8 cellular contexts compared by ENCODE assay signal in the genomic region with DNA sequence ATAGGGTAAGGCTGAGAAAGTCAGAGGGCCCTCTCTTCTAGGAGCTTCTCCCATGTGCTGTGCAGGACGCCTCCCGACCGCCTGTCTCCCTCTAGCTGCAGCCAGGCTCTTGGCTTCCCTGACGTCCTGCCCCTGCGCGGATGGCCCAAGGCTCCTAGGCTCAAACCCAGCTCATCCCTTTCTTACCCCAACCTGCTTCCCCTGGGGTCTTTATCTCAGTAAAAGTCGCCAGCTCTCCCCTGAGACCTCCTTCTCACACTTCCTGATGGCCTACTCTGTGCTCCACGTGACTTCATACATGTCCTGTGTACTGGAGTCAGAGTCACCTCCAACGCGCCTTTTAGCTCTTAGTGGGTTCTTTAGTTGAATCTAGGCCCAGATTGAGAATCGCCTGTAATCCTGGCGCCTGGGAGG. TPM values are rescaled to one million over a fixed set of nuclear protein-coding genes. Genes with fewer than 3 reads are reported as not detected.
A peak's percentile ranks its signal among the peaks of the same experiment; 100 is the strongest.
DNase-seq lines count a peak whose midpoint lies in the region; ATAC-seq and TF ChIP-seq lines count a peak whose summit lies in the region.

No MANE protein-coding gene starts in this region.

- H3K36me3 ChIP-seq in SJCRH30: no peaks in the 10 kb centered on the region
- no peaks in the 10 kb centered on the region for H3K36me3 ChIP-seq in cardiac muscle cell

- intact Hi-C loops in Right ventricle myocardium inferior (cut with DNase I): loop anchor here (1.0 kb wide), 2 partner anchors 23 to 36 kb away; a partner anchor contains a TSS
- intact Hi-C loops in cardiac septum (cut with DNase I): loop anchor here (1.0 to 2.0 kb wide), 2 partner anchors 23 to 49 kb away; a partner anchor contains a TSS
- intact Hi-C loops in posterior cingulate gyrus (cut with DNase I): loop anchor here (1.0 kb wide), 1 partner anchor 23 kb away; a partner anchor contains a TSS

- H3K4me1 Mint-ChIP-seq in IgD-negative memory B cell: peaks cover 9 to 21% (median 16%) of the 10 kb centered on the region in 3 donors

- no peaks in the 10 kb centered on the region for H3K4me1 ChIP-seq in SJCRH30
- H3K4me1 ChIP-seq in cardiac muscle cell (ENCODE audit: low read depth): peaks cover 16% of the 10 kb centered on the region

- peak; percentile 78 for TF ChIP-seq CTCF in cardiac muscle cell (IDR thresholded peaks at IDR 0.05; ENCODE audit: low read depth, low read length)

- H3K27ac ChIP-seq in SJCRH30 (no peak overlapping the region; the same call in 1 of the 2 replicates), cardiac muscle cell (peak overlapping the region; percentile 87)

- H3K4me3 ChIP-seq in SJCRH30: peak overlapping the region; percentile 80
- peak overlapping the region; percentile 48 for H3K4me3 ChIP-seq in cardiac muscle cell

- H3K9me3 Mint-ChIP-seq in IgD-negative memory B cell: no peaks in the 10 kb centered on the region
- H3K9me3 Mint-ChIP-seq in activated naive CD4-positive, alpha-beta T cell treated with anti-CD3 and anti-CD28 coated beads, Interleukin-2, amount 50 U/mL, for 72 hours: no peaks in the 10 kb centered on the region

- H3K27ac Mint-ChIP-seq in IgD-negative memory B cell: peak overlapping the region; percentile 96 to 99 (median 96)
- peak overlapping the region; percentile 96 to 99 for H3K27ac Mint-ChIP-seq in activated naive CD4-positive, alpha-beta T cell treated with anti-CD3 and anti-CD28 coated beads, Interleukin-2, amount 50 U/mL, for 72 hours

- no peaks in the 10 kb centered on the region for H3K9me3 ChIP-seq in SJCRH30 (replicated peaks)
- H3K9me3 ChIP-seq in cardiac muscle cell (ENCODE audit: low read depth): no peaks in the 10 kb centered on the region

- H3K27me3 ChIP-seq in SJCRH30: no peaks in the 10 kb centered on the region
- H3K27me3 ChIP-seq in cardiac muscle cell: no peaks in the 10 kb centered on the region

- ATAC-seq in Right ventricle myocardium inferior (peak; percentile 66), HG03378 (IDR thresholded peaks at IDR 0.05; ENCODE audit: unreplicated experiment) (no peak)
- ATAC-seq in activated naive CD4-positive, alpha-beta T cell treated with anti-CD3 and anti-CD28 coated beads, Interleukin-2, amount 50 U/mL, for 72 hours: peak; percentile 70 to 76

- H3K27me3 Mint-ChIP-seq in IgD-negative memory B cell: no peaks in the 10 kb centered on the region

- peak overlapping the region; percentile 94 to 100 (median 98) for H3K4me3 Mint-ChIP-seq in IgD-negative memory B cell

- H3K36me3 Mint-ChIP-seq in IgD-negative memory B cell: peaks cover 1% of the 10 kb centered on the region
- H3K36me3 Mint-ChIP-seq in activated naive CD4-positive, alpha-beta T cell treated with anti-CD3 and anti-CD28 coated beads, Interleukin-2, amount 50 U/mL, for 72 hours: peaks cover 35 to 36% of the 10 kb centered on the region in 2 donors

- DNase-seq in Right ventricle myocardium inferior (ENCODE audit: missing footprints) (peak; percentile 79), cardiac septum (ENCODE audit: low spot score) (no peak), SJCRH30 (peak; percentile 71 to 74), cardiac muscle cell (ENCODE audit: low read depth in 1 of 2, low spot score in 1 of 2) (peak; percentile 75 to 83), posterior cingulate gyrus (peak in 7 of 10 donors; percentile 19 to 94 (median 49))
- peak; percentile 63 to 77 for DNase-seq in activated naive CD4-positive, alpha-beta T cell treated with anti-CD3 and anti-CD28 coated beads, Interleukin-2, amount 50 U/mL, for 72 hours (ENCODE audit: low spot score in 2 of 2)

RNA-seq across cellular contexts. Expression of a gene that starts 1.1 kb away (rescaled TPM):
- total RNA-seq in Right ventricle myocardium inferior: 5.7 TPM
- 13.7 TPM for total RNA-seq in cardiac septum
- 14.8 TPM for polyA plus RNA-seq in IgD-negative memory B cell
- total RNA-seq in SJCRH30 (2014; rRNA removed; shearing (Covaris generic)): 11.2 and 12.0 TPM in 2 replicates
- 1 to 10 TPM; 4.5 to 8.2 TPM for total RNA-seq in activated naive CD4-positive, alpha-beta T cell treated with anti-CD3 and anti-CD28 coated beads, Interleukin-2, amount 50 U/mL, for 72 hours
- 16.2 and 17.7 TPM in 2 replicates for total RNA-seq in cardiac muscle cell
- polyA plus RNA-seq in cardiac muscle cell: 12.7 and 17.5 TPM in 2 replicates

RNA-seq across cellular contexts. Expression of a gene that starts 9.4 kb away (rescaled TPM):
- total RNA-seq in Right ventricle myocardium inferior (73.8 TPM), cardiac septum (49.8 TPM), cardiac muscle cell (73.1 and 79.1 TPM in 2 replicates)
- polyA plus RNA-seq in IgD-negative memory B cell (12.7 TPM), cardiac muscle cell (19.4 and 31.0 TPM in 2 replicates)
- 59.7 and 62.5 TPM in 2 replicates for total RNA-seq in SJCRH30 (2014; rRNA removed; shearing (Covaris generic))
- 1 to 10 TPM; 2.3 to 9.3 TPM for total RNA-seq in activated naive CD4-positive, alpha-beta T cell treated with anti-CD3 and anti-CD28 coated beads, Interleukin-2, amount 50 U/mL, for 72 hours

RNA-seq across cellular contexts. Expression of a gene that starts 22.4 kb away (rescaled TPM):
- total RNA-seq in Right ventricle myocardium inferior: 10.0 TPM
- 11.4 TPM for total RNA-seq in cardiac septum
- polyA plus RNA-seq in IgD-negative memory B cell: 6.2 TPM
- total RNA-seq in SJCRH30 (2014; rRNA removed; shearing (Covaris generic)): 10.7 and 11.3 TPM in 2 replicates
- total RNA-seq in activated naive CD4-positive, alpha-beta T cell treated with anti-CD3 and anti-CD28 coated beads, Interleukin-2, amount 50 U/mL, for 72 hours: 10 to 100 TPM; 11.1 to 11.6 TPM
- total RNA-seq in cardiac muscle cell: 25.3 and 34.7 TPM in 2 replicates
- polyA plus RNA-seq in cardiac muscle cell: 12.0 and 17.9 TPM in 2 replicates

RNA-seq across cellular contexts. Expression of a gene that starts 35.7 kb away (rescaled TPM):
- total RNA-seq in Right ventricle myocardium inferior (12.2 TPM), cardiac septum (12.1 TPM), cardiac muscle cell (18.3 and 22.0 TPM in 2 replicates)
- polyA plus RNA-seq in IgD-negative memory B cell (40.7 TPM), cardiac muscle cell (12.4 and 25.0 TPM in 2 replicates)
- 4.2 and 4.3 TPM in 2 replicates for total RNA-seq in SJCRH30 (2014; rRNA removed; shearing (Covaris generic))
- total RNA-seq in activated naive CD4-positive, alpha-beta T cell treated with anti-CD3 and anti-CD28 coated beads, Interleukin-2, amount 50 U/mL, for 72 hours: 1 to 10 TPM; 7.2 TPM

RNA-seq across cellular contexts. Expression of a gene that starts 49.7 kb away (rescaled TPM):
- total RNA-seq in Right ventricle myocardium inferior (7.6 TPM), cardiac septum (6.7 TPM), cardiac muscle cell (19.3 and 25.5 TPM in 2 replicates)
- polyA plus RNA-seq in IgD-negative memory B cell (2.9 TPM), cardiac muscle cell (12.0 and 12.9 TPM in 2 replicates)
- 13.1 and 18.2 TPM in 2 replicates for total RNA-seq in SJCRH30 (2014; rRNA removed; shearing (Covaris generic))
- 10 to 100 TPM; 10.8 to 22.1 TPM for total RNA-seq in activated naive CD4-positive, alpha-beta T cell treated with anti-CD3 and anti-CD28 coated beads, Interleukin-2, amount 50 U/mL, for 72 hours
